ENCODE assay signal across 7 cellular contexts in the genomic region with DNA sequence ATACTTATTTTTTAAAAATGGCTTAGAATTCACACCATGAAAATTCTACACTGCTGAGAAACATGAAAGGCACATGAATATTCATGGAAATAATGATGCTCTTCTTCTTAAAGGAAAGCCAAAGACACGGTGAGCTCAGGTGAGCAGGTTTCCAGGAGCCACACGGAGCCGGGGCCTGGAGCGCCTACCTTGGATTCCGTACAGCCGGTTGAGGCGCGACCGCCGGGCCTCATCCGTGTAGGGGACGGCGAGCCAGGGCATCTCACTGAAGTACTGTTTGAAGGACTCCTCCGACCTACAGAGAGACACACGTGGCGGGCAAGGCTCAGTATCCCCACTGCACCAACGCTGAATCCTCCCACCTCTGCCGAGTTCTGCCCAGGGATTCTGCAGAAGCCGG.
"Had no signal": no experiment of that assay in that cellular context is flagged by ENCODE, and none has a peak within 500 bp of the region (broad histone marks: within the 10 kb centered on the region; RNA-seq: fewer than 3 reads in every experiment).

No MANE protein-coding gene starts in this region.

- H3K27ac ChIP-seq: GM23248, KMS-11 had no signal

- H3K4me1 Mint-ChIP-seq: H9, IgD-negative memory B cell had no signal

- H3K4me3 Mint-ChIP-seq: H9, IgD-negative memory B cell had no signal

- DNase-seq: GM23248, GOT3, H9, HCEC 1CT, KBM-7 had no signal

- H3K9me3 Mint-ChIP-seq: H9, IgD-negative memory B cell had no signal

- H3K27ac Mint-ChIP-seq: H9 had no signal

- H3K4me3 ChIP-seq: GM23248 had no signal
